Comparison of ENCODE assay signal across 11 cellular contexts in genomic region chr17:77394540-77395295, GRCh38.
A peak's percentile ranks its signal among the peaks of the same experiment; 100 is the strongest.
DNase-seq lines count a peak whose midpoint lies in the region; ATAC-seq and TF ChIP-seq lines count a peak whose summit lies in the region.
"Had no signal": no experiment of that assay in that cellular context is flagged by ENCODE, and none has a peak within 500 bp of the region (broad histone marks: within the 10 kb centered on the region; RNA-seq: fewer than 3 reads in every experiment).

No MANE protein-coding gene starts in this region.

- peak overlapping the region; percentile 51 to 88 (median 60) for H3K27ac Mint-ChIP-seq in nephron
- H3K27ac Mint-ChIP-seq: IgD-negative memory B cell had no signal

- no peaks in the 10 kb centered on the region for H3K9me3 ChIP-seq in esophagus muscularis mucosa

- H3K4me1 Mint-ChIP-seq in nephron = peaks cover 78% of the 10 kb centered on the region

- H3K4me3 Mint-ChIP-seq in nephron = peak overlapping the region in 2 of 3 experiments; percentile 23 to 34
- H3K4me3 Mint-ChIP-seq: IgD-negative memory B cell had no signal

- peaks cover 3% of the 10 kb centered on the region for H3K27me3 Mint-ChIP-seq in nephron (ENCODE audit: low read depth)
- H3K27me3 Mint-ChIP-seq: IgD-negative memory B cell had no signal

- no peak for TF ChIP-seq POLR2A in esophagus muscularis mucosa (IDR thresholded peaks at IDR 0.05; ENCODE audit: low read depth)

- H3K27me3 ChIP-seq in esophagus muscularis mucosa = no peaks in the 10 kb centered on the region

- intact Hi-C loops in esophagus muscularis mucosa (cut with DNase I) = no loop called here

- DNase-seq in AG10803 (ENCODE audit: low read depth) = peak; percentile 63
- DNase-seq in NCI-H2196 treated with DMSO at 0.1 percent for 48 hours (lab: John Stamatoyannopoulos, UW; ENCODE audit: unreplicated experiment) = peak; percentile 95
- DNase-seq in esophagus muscularis mucosa (ENCODE audit: extremely low spot score) = no peak
- no peak for DNase-seq in effector CD8-positive, alpha-beta T cell (lab: John Stamatoyannopoulos, UW)
- no peak for DNase-seq in AG08396 (ENCODE audit: low spot score)
- no peak for DNase-seq in NCI-H82 (lab: John Stamatoyannopoulos, UW)
- DNase-seq: aorta; stimulated activated naive CD4-positive, alpha-beta T cell had no signal

- peak overlapping the region; percentile 99 to 100 (median 99) for H3K27ac ChIP-seq in esophagus muscularis mucosa (replicated peaks in 1 of 4)

- H3K4me3 ChIP-seq in AG10803 (ENCODE audit: low read length) (no peak overlapping the region), esophagus muscularis mucosa (no peak overlapping the region)

- 68% methylated on average over 11 of the region's 15 CpGs for WGBS in esophagus muscularis mucosa

- H3K9me3 Mint-ChIP-seq in nephron = no peaks in the 10 kb centered on the region
- H3K9me3 Mint-ChIP-seq: IgD-negative memory B cell had no signal

- peaks cover 70 to 99% (median 97%) of the 10 kb centered on the region in 4 donors for H3K4me1 ChIP-seq in esophagus muscularis mucosa

- H3K36me3 Mint-ChIP-seq in nephron (ENCODE audit: low read depth) = peaks cover 3% of the 10 kb centered on the region
- H3K36me3 Mint-ChIP-seq: IgD-negative memory B cell had no signal

- H3K36me3 ChIP-seq in esophagus muscularis mucosa = no peaks in the 10 kb centered on the region

- no peak for TF ChIP-seq EP300 in esophagus muscularis mucosa (IDR thresholded peaks at IDR 0.05)

- TF ChIP-seq CTCF in AG10803 (conservative IDR thresholded peaks at IDR 0.05; ENCODE audit: low read length) = no peak
- TF ChIP-seq CTCF in esophagus muscularis mucosa (IDR thresholded peaks at IDR 0.05) = no peak
- no peak for TF ChIP-seq CTCF in nephron (IDR thresholded peaks at IDR 0.05; ENCODE audit: unreplicated experiment in 3 of 3)

- ATAC-seq in HG03521 (IDR thresholded peaks at IDR 0.05; ENCODE audit: unreplicated experiment) = no peak

Comparison
In these comparisons a context has a peak if more than half of its experiments do, and no peak if none do; other contexts are left out.
1. DNase-seq: peak in AG10803 (single experiment) and NCI-H2196 treated with DMSO at 0.1 percent for 48 hours (single experiment); none in esophagus muscularis mucosa (single experiment), effector CD8-positive, alpha-beta T cell (single experiment), AG08396 (single experiment) and NCI-H82 (single experiment).